In the genomic region with DNA sequence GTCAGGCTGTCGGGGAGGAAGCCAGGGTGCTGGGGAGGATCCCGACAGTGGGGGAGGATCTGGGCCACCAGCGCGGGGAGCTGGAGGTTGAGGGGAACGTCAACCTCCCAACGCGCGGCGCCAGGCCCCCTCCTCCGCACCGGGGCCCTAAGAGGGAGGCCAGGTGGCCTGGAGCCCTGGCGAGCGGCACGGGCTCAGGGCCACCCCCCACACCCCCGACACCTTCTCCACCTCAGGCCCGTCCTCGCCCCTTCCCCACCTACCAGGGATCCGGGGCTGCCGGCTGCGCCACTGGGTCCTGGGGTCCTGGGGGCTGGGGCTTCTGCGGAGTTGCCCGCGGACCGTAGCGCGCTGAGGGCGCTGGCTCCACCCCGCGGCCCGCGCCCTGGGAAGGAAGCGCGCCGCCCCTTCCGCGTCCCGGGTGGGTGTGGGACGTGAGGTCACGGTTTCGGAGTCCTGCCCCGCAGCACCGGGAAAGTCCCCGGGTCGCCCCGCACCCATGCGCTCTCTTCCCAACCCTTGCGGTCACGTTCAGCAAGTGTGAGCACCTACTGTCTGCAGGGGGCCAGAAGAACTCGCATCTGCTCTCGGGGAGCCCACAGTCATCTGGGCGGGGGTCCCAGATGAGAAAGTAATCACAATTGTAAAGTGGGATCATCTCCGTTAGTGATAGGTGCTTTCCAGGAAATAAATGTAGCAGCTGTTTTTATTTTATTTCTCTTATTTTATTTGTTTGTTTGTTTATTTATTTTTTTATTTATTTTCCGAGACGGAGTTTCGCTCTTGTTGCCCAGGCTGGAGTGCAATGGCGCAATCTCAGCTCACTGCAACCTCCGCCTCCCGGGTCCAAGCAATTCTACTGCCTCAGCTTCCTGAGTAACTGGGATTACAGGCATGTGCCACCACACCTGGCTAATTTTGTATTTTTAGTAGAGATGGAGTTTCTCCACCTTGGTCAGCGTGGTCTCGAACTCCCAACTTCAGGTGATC, we compare ENCODE assay signal across 1 cellular context.
TF ChIP-seq lines count a peak whose summit lies in the region.

A gene (minus strand): TSS at position 362 of the 990 bp plus-strand sequence. CDS start 13,335 bp downstream, outside the sequence.

TF ChIP-seq in HepG2, 621 proteins besides CTCF, POLR2A, EP300 and RAD21 (continued from another document and continues in another):
- TF ChIP-seq SRSF4 (IDR thresholded peaks at IDR 0.05; ENCODE audit: low read depth, low read length, poor library complexity, severe bottlenecking) (no peak), ZNF260 (CRISPR knock-in tag; IDR thresholded peaks at IDR 0.05; ENCODE audit: borderline replicate concordance, low read depth) (no peak), ZNF253 (CRISPR knock-in tag; IDR thresholded peaks at IDR 0.05; ENCODE audit: borderline replicate concordance) (no peak), YEATS2 (CRISPR knock-in tag; IDR thresholded peaks at IDR 0.05; ENCODE audit: borderline replicate concordance) (peak; percentile 3; the same call in 1 of the 2 replicates), ZNF891 (CRISPR knock-in tag; IDR thresholded peaks at IDR 0.05) (no peak), NR2F2 (IDR thresholded peaks at IDR 0.05; ENCODE audit: borderline replicate concordance, low read depth) (no peak), ZNF256 (CRISPR knock-in tag; conservative IDR thresholded peaks at IDR 0.05) (no peak), SALL1 (CRISPR knock-in tag; IDR thresholded peaks at IDR 0.05) (peak; percentile 68), ZEB1 (IDR thresholded peaks at IDR 0.05; ENCODE audit: insufficient replicate concordance, low read depth) (no peak), HMGA1 (CRISPR knock-in tag; conservative IDR thresholded peaks at IDR 0.05) (no peak), MED8 (CRISPR knock-in tag; IDR thresholded peaks at IDR 0.05; ENCODE audit: insufficient replicate concordance) (peak; percentile 27), SOX6 (IDR thresholded peaks at IDR 0.05) (no peak), SOX6 (CRISPR knock-in tag; IDR thresholded peaks at IDR 0.05) (no peak; the same call in 1 of the 2 replicates), ZNF672 (CRISPR knock-in tag; IDR thresholded peaks at IDR 0.05) (no peak), ZNF367 (CRISPR knock-in tag; IDR thresholded peaks at IDR 0.05; ENCODE audit: borderline replicate concordance) (no peak), POLR2AphosphoS5 (IDR thresholded peaks at IDR 0.05; ENCODE audit: low read depth, low read length) (no peak), SETDB1 (CRISPR knock-in tag; IDR thresholded peaks at IDR 0.05; ENCODE audit: borderline replicate concordance) (no peak), ZNF382 (CRISPR knock-in tag; IDR thresholded peaks at IDR 0.05; ENCODE audit: borderline replicate concordance) (no peak), ZNF557 (CRISPR knock-in tag; IDR thresholded peaks at IDR 0.05) (no peak), ZNF263 (CRISPR knock-in tag; IDR thresholded peaks at IDR 0.05) (no peak), ZSCAN29 (CRISPR knock-in tag; conservative IDR thresholded peaks at IDR 0.05) (peak; percentile 63; the same call in 1 of the 2 replicates), ZNF34 (CRISPR knock-in tag; IDR thresholded peaks at IDR 0.05; ENCODE audit: borderline replicate concordance) (no peak), SMAD9 (CRISPR knock-in tag; IDR thresholded peaks at IDR 0.05) (0 out of 2 replicates have a peak, but pooled peaks have one; percentile 71), HOXA3 (CRISPR knock-in tag; IDR thresholded peaks at IDR 0.05) (peak; percentile 61), ASH2L (IDR thresholded peaks at IDR 0.05; ENCODE audit: insufficient read length, low read depth, low read length) (no peak), CEBPG (CRISPR knock-in tag; IDR thresholded peaks at IDR 0.05) (peak; percentile 57), HMG20B (CRISPR knock-in tag; conservative IDR thresholded peaks at IDR 0.05) (no peak), ZNF629 (CRISPR knock-in tag; conservative IDR thresholded peaks at IDR 0.05) (no peak), ZNF766 (CRISPR knock-in tag; IDR thresholded peaks at IDR 0.05; ENCODE audit: borderline replicate concordance) (no peak), FOXC1 (CRISPR knock-in tag; IDR thresholded peaks at IDR 0.05; ENCODE audit: borderline replicate concordance) (0 out of 2 replicates have a peak, but pooled peaks have one; percentile 30), SAP130 (CRISPR knock-in tag; IDR thresholded peaks at IDR 0.05; ENCODE audit: low read depth) (peak; percentile 48; the same call in 1 of the 2 replicates), KLF16 (CRISPR knock-in tag; IDR thresholded peaks at IDR 0.05) (no peak), CC2D1A (CRISPR knock-in tag; IDR thresholded peaks at IDR 0.05) (no peak), RFX3 (CRISPR knock-in tag; IDR thresholded peaks at IDR 0.05) (no peak), BCL6 (CRISPR knock-in tag; IDR thresholded peaks at IDR 0.05) (peak; percentile 34; the same call in 1 of the 2 replicates), ZNF605 (CRISPR knock-in tag; IDR thresholded peaks at IDR 0.05) (no peak; the same call in 1 of the 2 replicates), NRL (CRISPR knock-in tag; IDR thresholded peaks at IDR 0.05; ENCODE audit: borderline replicate concordance) (peak; percentile 62; the same call in 1 of the 2 replicates), ZBTB20 (CRISPR knock-in tag; IDR thresholded peaks at IDR 0.05; ENCODE audit: borderline replicate concordance, low read depth) (no peak), ZFP1 (CRISPR knock-in tag; IDR thresholded peaks at IDR 0.05) (no peak)
- TF ChIP-seq, protein P1, sequence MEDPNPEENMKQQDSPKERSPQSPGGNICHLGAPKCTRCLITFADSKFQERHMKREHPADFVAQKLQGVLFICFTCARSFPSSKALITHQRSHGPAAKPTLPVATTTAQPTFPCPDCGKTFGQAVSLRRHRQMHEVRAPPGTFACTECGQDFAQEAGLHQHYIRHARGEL (CRISPR knock-in tag; IDR thresholded peaks at IDR 0.05): no peak
- TF ChIP-seq, protein P2, sequence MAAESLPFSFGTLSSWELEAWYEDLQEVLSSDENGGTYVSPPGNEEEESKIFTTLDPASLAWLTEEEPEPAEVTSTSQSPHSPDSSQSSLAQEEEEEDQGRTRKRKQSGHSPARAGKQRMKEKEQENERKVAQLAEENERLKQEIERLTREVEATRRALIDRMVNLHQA (CRISPR knock-in tag; IDR thresholded peaks at IDR 0.05): no peak
- TF ChIP-seq, protein P3, sequence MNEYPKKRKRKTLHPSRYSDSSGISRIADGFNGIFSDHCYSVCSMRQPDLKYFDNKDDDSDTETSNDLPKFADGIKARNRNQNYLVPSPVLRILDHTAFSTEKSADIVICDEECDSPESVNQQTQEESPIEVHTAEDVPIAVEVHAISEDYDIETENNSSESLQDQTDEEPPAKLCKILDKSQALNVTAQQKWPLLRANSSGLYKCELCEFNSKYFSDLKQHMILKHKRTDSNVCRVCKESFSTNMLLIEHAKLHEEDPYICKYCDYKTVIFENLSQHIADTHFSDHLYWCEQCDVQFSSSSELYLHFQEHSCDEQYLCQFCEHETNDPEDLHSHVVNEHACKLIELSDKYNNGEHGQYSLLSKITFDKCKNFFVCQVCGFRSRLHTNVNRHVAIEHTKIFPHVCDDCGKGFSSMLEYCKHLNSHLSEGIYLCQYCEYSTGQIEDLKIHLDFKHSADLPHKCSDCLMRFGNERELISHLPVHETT (CRISPR knock-in tag; conservative IDR thresholded peaks at IDR 0.05): no peak
- TF ChIP-seq, protein P4, sequence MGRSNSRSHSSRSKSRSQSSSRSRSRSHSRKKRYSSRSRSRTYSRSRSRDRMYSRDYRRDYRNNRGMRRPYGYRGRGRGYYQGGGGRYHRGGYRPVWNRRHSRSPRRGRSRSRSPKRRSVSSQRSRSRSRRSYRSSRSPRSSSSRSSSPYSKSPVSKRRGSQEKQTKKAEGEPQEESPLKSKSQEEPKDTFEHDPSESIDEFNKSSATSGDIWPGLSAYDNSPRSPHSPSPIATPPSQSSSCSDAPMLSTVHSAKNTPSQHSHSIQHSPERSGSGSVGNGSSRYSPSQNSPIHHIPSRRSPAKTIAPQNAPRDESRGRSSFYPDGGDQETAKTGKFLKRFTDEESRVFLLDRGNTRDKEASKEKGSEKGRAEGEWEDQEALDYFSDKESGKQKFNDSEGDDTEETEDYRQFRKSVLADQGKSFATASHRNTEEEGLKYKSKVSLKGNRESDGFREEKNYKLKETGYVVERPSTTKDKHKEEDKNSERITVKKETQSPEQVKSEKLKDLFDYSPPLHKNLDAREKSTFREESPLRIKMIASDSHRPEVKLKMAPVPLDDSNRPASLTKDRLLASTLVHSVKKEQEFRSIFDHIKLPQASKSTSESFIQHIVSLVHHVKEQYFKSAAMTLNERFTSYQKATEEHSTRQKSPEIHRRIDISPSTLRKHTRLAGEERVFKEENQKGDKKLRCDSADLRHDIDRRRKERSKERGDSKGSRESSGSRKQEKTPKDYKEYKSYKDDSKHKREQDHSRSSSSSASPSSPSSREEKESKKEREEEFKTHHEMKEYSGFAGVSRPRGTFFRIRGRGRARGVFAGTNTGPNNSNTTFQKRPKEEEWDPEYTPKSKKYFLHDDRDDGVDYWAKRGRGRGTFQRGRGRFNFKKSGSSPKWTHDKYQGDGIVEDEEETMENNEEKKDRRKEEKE (IDR thresholded peaks at IDR 0.05): no peak
- TF ChIP-seq, protein P5, sequence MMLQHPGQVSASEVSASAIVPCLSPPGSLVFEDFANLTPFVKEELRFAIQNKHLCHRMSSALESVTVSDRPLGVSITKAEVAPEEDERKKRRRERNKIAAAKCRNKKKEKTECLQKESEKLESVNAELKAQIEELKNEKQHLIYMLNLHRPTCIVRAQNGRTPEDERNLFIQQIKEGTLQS (CRISPR knock-in tag; IDR thresholded peaks at IDR 0.05): no peak
- TF ChIP-seq, protein P6, sequence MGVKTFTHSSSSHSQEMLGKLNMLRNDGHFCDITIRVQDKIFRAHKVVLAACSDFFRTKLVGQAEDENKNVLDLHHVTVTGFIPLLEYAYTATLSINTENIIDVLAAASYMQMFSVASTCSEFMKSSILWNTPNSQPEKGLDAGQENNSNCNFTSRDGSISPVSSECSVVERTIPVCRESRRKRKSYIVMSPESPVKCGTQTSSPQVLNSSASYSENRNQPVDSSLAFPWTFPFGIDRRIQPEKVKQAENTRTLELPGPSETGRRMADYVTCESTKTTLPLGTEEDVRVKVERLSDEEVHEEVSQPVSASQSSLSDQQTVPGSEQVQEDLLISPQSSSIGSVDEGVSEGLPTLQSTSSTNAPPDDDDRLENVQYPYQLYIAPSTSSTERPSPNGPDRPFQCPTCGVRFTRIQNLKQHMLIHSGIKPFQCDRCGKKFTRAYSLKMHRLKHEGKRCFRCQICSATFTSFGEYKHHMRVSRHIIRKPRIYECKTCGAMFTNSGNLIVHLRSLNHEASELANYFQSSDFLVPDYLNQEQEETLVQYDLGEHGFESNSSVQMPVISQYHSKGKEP (CRISPR knock-in tag; IDR thresholded peaks at IDR 0.05): no peak
- TF ChIP-seq, protein P7, sequence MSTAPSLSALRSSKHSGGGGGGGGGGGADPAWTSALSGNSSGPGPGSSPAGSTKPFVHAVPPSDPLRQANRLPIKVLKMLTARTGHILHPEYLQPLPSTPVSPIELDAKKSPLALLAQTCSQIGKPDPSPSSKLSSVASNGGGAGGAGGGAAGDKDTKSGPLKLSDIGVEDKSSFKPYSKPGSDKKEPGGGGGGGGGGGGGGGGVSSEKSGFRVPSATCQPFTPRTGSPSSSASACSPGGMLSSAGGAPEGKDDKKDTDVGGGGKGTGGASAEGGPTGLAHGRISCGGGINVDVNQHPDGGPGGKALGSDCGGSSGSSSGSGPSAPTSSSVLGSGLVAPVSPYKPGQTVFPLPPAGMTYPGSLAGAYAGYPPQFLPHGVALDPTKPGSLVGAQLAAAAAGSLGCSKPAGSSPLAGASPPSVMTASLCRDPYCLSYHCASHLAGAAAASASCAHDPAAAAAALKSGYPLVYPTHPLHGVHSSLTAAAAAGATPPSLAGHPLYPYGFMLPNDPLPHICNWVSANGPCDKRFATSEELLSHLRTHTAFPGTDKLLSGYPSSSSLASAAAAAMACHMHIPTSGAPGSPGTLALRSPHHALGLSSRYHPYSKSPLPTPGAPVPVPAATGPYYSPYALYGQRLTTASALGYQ (CRISPR knock-in tag; IDR thresholded peaks at IDR 0.05): no peak
- TF ChIP-seq, protein P8, sequence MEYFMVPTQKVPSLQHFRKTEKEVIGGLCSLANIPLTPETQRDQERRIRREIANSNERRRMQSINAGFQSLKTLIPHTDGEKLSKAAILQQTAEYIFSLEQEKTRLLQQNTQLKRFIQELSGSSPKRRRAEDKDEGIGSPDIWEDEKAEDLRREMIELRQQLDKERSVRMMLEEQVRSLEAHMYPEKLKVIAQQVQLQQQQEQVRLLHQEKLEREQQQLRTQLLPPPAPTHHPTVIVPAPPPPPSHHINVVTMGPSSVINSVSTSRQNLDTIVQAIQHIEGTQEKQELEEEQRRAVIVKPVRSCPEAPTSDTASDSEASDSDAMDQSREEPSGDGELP (IDR thresholded peaks at IDR 0.05; ENCODE audit: borderline replicate concordance, low read depth): no peak; the same call in 1 of the 2 replicates
- TF ChIP-seq, protein P9, sequence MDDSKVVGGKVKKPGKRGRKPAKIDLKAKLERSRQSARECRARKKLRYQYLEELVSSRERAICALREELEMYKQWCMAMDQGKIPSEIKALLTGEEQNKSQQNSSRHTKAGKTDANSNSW (CRISPR knock-in tag; IDR thresholded peaks at IDR 0.05; ENCODE audit: borderline replicate concordance): no peak
- TF ChIP-seq, protein P10, sequence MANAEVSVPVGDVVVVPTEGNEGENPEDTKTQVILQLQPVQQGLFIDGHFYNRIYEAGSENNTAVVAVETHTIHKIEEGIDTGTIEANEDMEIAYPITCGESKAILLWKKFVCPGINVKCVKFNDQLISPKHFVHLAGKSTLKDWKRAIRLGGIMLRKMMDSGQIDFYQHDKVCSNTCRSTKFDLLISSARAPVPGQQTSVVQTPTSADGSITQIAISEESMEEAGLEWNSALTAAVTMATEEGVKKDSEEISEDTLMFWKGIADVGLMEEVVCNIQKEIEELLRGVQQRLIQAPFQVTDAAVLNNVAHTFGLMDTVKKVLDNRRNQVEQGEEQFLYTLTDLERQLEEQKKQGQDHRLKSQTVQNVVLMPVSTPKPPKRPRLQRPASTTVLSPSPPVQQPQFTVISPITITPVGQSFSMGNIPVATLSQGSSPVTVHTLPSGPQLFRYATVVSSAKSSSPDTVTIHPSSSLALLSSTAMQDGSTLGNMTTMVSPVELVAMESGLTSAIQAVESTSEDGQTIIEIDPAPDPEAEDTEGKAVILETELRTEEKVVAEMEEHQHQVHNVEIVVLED (CRISPR knock-in tag; IDR thresholded peaks at IDR 0.05; ENCODE audit: borderline replicate concordance): no peak; the same call in 1 of the 2 replicates
- TF ChIP-seq, protein P11, sequence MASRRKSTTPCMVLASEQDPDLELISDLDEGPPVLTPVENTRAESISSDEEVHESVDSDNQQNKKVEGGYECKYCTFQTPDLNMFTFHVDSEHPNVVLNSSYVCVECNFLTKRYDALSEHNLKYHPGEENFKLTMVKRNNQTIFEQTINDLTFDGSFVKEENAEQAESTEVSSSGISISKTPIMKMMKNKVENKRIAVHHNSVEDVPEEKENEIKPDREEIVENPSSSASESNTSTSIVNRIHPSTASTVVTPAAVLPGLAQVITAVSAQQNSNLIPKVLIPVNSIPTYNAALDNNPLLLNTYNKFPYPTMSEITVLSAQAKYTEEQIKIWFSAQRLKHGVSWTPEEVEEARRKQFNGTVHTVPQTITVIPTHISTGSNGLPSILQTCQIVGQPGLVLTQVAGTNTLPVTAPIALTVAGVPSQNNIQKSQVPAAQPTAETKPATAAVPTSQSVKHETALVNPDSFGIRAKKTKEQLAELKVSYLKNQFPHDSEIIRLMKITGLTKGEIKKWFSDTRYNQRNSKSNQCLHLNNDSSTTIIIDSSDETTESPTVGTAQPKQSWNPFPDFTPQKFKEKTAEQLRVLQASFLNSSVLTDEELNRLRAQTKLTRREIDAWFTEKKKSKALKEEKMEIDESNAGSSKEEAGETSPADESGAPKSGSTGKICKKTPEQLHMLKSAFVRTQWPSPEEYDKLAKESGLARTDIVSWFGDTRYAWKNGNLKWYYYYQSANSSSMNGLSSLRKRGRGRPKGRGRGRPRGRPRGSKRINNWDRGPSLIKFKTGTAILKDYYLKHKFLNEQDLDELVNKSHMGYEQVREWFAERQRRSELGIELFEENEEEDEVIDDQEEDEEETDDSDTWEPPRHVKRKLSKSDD (CRISPR knock-in tag; IDR thresholded peaks at IDR 0.05; ENCODE audit: low read depth): no peak
